Comparison of ENCODE assay signal across 9 cellular contexts in the genomic region with DNA sequence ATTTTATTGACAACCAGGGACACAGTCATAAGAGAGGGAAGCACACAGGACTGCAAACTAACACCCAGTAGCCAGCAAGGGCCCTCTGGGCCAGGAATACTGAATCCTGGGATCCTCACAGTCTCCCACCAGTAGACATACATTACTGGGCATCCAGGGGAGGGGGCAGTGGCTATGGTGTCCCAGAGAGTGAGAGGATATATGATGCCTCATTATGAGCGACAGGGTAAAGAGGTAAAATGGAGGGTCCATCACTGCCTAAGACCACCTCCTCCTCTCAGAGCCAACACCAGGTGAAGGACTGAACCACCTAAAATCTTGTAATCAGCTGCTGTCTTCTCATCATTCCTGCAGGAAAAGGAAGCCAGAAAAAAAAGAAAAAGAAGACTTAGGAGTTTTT. TPM values are rescaled to one million over a fixed set of nuclear protein-coding genes. Genes with fewer than 3 reads are reported as not detected.
DNase-seq lines count a peak whose midpoint lies in the region; ATAC-seq and TF ChIP-seq lines count a peak whose summit lies in the region.
"Not testable (repeated sequence)": the region's sequence is repeated elsewhere in the genome, so short reads cannot be mapped to it uniquely, and the experiment has no call there.
"Had no signal": no experiment of that assay in that cellular context is flagged by ENCODE, and none has a peak within 500 bp of the region (broad histone marks: within the 10 kb centered on the region; RNA-seq: fewer than 3 reads in every experiment).

No MANE protein-coding gene starts in this region.

- H3K27ac ChIP-seq in CD4-positive, alpha-beta T cell (ENCODE audit: low read depth, low read length) = peak overlapping the region; percentile 92
- peak overlapping the region; percentile 45 for H3K27ac ChIP-seq in RWPE1
- H3K27ac ChIP-seq in mesenchymal stem cell (ENCODE audit: low read length, poor library complexity, severe bottlenecking) = not testable (repeated sequence)

- not testable (repeated sequence) for H2AFZ ChIP-seq in mesenchymal stem cell (ENCODE audit: low read depth, low read length)

- not testable (repeated sequence) for H3K9me3 Mint-ChIP-seq in CD4-positive, alpha-beta T cell; activated CD8-positive, alpha-beta memory T cell treated with anti-CD3 and anti-CD28 coated beads, Interleukin-2, amount 10 ng/mL, durations not matched to agents 7 days and 5 days (ENCODE audit: low read depth); dendritic cell treated with granulocyte-macrophage colony-stimulating factor and Interleukin-4, amounts not matched to agents 40 ng/mL and 50 ng/mL, for 4 days; stimulated activated effector memory CD8-positive, alpha-beta T cell treated with anti-CD3 and anti-CD28 coated beads, Interleukin-12 subunit alpha, Interleukin-12 subunit beta, amount 100 ng/mL, for 72 hours

- H3K4me1 Mint-ChIP-seq in CD4-positive, alpha-beta T cell (ENCODE audit: low read depth) = peaks cover 40% of the 10 kb centered on the region
- peaks cover 40% of the 10 kb centered on the region for H3K4me1 Mint-ChIP-seq in activated CD8-positive, alpha-beta memory T cell treated with anti-CD3 and anti-CD28 coated beads, Interleukin-2, amount 10 ng/mL, durations not matched to agents 7 days and 5 days
- H3K4me1 Mint-ChIP-seq in dendritic cell treated with granulocyte-macrophage colony-stimulating factor and Interleukin-4, amounts not matched to agents 40 ng/mL and 50 ng/mL, for 4 days (ENCODE audit: low read depth) = peaks cover 31% of the 10 kb centered on the region
- H3K4me1 Mint-ChIP-seq in stimulated activated effector memory CD8-positive, alpha-beta T cell treated with anti-CD3 and anti-CD28 coated beads, Interleukin-12 subunit alpha, Interleukin-12 subunit beta, amount 100 ng/mL, for 72 hours = peaks cover 45% of the 10 kb centered on the region

- not testable (repeated sequence) for H3K14ac ChIP-seq in mesenchymal stem cell (ENCODE audit: low read length in 2 of 2)

- H3K36me3 Mint-ChIP-seq in CD4-positive, alpha-beta T cell (ENCODE audit: low read depth) = peaks cover 23% of the 10 kb centered on the region
- peaks cover 13% of the 10 kb centered on the region for H3K36me3 Mint-ChIP-seq in activated CD8-positive, alpha-beta memory T cell treated with anti-CD3 and anti-CD28 coated beads, Interleukin-2, amount 10 ng/mL, durations not matched to agents 7 days and 5 days
- H3K36me3 Mint-ChIP-seq in dendritic cell treated with granulocyte-macrophage colony-stimulating factor and Interleukin-4, amounts not matched to agents 40 ng/mL and 50 ng/mL, for 4 days (ENCODE audit: low read depth) = peaks cover 59% of the 10 kb centered on the region
- H3K36me3 Mint-ChIP-seq in stimulated activated effector memory CD8-positive, alpha-beta T cell treated with anti-CD3 and anti-CD28 coated beads, Interleukin-12 subunit alpha, Interleukin-12 subunit beta, amount 100 ng/mL, for 72 hours = peaks cover 58% of the 10 kb centered on the region

- H2BK120ac ChIP-seq in mesenchymal stem cell (ENCODE audit: low read depth, low read length) = not testable (repeated sequence)

- not testable (repeated sequence) for H3K27me3 Mint-ChIP-seq in CD4-positive, alpha-beta T cell; activated CD8-positive, alpha-beta memory T cell treated with anti-CD3 and anti-CD28 coated beads, Interleukin-2, amount 10 ng/mL, durations not matched to agents 7 days and 5 days; dendritic cell treated with granulocyte-macrophage colony-stimulating factor and Interleukin-4, amounts not matched to agents 40 ng/mL and 50 ng/mL, for 4 days

- not testable (repeated sequence) for TF ChIP-seq CTCF in CD4-positive, alpha-beta T cell (IDR thresholded peaks at IDR 0.05); RWPE1 (conservative IDR thresholded peaks at IDR 0.05; ENCODE audit: low read depth)

- H2BK5ac ChIP-seq in mesenchymal stem cell (ENCODE audit: low read depth, low read length, poor library complexity, severe bottlenecking) = not testable (repeated sequence)

- not testable (repeated sequence) for H3K27me3 ChIP-seq in CD4-positive, alpha-beta T cell (ENCODE audit: control insufficient read depth, insufficient read depth, low read length); mesenchymal stem cell (ENCODE audit: control insufficient read depth in 1 of 2, insufficient read depth in 1 of 2, low read length in 2 of 2)

- not testable (repeated sequence) for H3K23ac ChIP-seq in mesenchymal stem cell (ENCODE audit: low read length in 2 of 2)

- not testable (repeated sequence) for H3K9ac ChIP-seq in mesenchymal stem cell (ENCODE audit: low read length)

- H2AK5ac ChIP-seq in mesenchymal stem cell (ENCODE audit: low read length, severe bottlenecking) = peak overlapping the region; percentile 29

- WGBS in mesenchymal stem cell = no CpG with 5 or more reads among the region's 1 CpG

- not testable (repeated sequence) for H3K79me1 ChIP-seq in mesenchymal stem cell (replicated peaks; ENCODE audit: low read length, poor library complexity, severe bottlenecking)

- not testable (repeated sequence) for ATAC-seq in CD4-positive, alpha-beta T cell (ENCODE audit: poor library complexity); activated CD8-positive, alpha-beta memory T cell treated with anti-CD3 and anti-CD28 coated beads, Interleukin-2, amount 10 ng/mL, durations not matched to agents 7 days and 5 days; stimulated activated effector memory CD8-positive, alpha-beta T cell treated with anti-CD3 and anti-CD28 coated beads, Interleukin-12 subunit alpha, Interleukin-12 subunit beta, amount 100 ng/mL, for 72 hours

- H3K18ac ChIP-seq in mesenchymal stem cell (ENCODE audit: low read depth in 1 of 2, low read length in 2 of 2) = not testable (repeated sequence)

- CTCF ChIA-PET in CD4-positive, alpha-beta T cell (lab: Charles Lee) = interaction anchor here (1.4 to 2.4 kb wide), 5 partner anchors 10 to 80 kb away, joined by 3 to 38 read pairs (median 17); a partner anchor contains a TSS
- CTCF ChIA-PET in RWPE1 (lab: Yijun Ruan, JAX) = interaction anchor here (0.6 to 1.2 kb wide), 3 partner anchors 9 to 47 kb away, joined by 3 to 4 read pairs (median 3); a partner anchor contains a TSS
- CTCF ChIA-PET in activated CD8-positive, alpha-beta memory T cell treated with anti-CD3 and anti-CD28 coated beads, Interleukin-2, amount 10 ng/mL, durations not matched to agents 7 days and 5 days (lab: Charles Lee) = interaction anchor here (1.1 to 5.8 kb wide), 9 partner anchors 9 to 215 kb away, joined by 3 to 48 read pairs (median 6); a partner anchor contains a TSS

- not testable (repeated sequence) for H2BK15ac ChIP-seq in mesenchymal stem cell (ENCODE audit: low read depth, poor library complexity, severe bottlenecking)

- H3K27ac Mint-ChIP-seq in CD4-positive, alpha-beta T cell = peak overlapping the region; percentile 96
- H3K27ac Mint-ChIP-seq in activated CD8-positive, alpha-beta memory T cell treated with anti-CD3 and anti-CD28 coated beads, Interleukin-2, amount 10 ng/mL, durations not matched to agents 7 days and 5 days = peak overlapping the region; percentile 99
- peak overlapping the region; percentile 99 for H3K27ac Mint-ChIP-seq in dendritic cell treated with granulocyte-macrophage colony-stimulating factor and Interleukin-4, amounts not matched to agents 40 ng/mL and 50 ng/mL, for 4 days
- H3K27ac Mint-ChIP-seq in stimulated activated effector memory CD8-positive, alpha-beta T cell treated with anti-CD3 and anti-CD28 coated beads, Interleukin-12 subunit alpha, Interleukin-12 subunit beta, amount 100 ng/mL, for 72 hours = peak overlapping the region; percentile 98

- H3K4ac ChIP-seq in mesenchymal stem cell (ENCODE audit: low read depth in 1 of 2, low read length in 2 of 2) = not testable (repeated sequence)

- peak in 1 of 10 experiments; percentile 7 for DNase-seq in CD4-positive, alpha-beta T cell
- not testable (repeated sequence) for DNase-seq in RWPE1 (ENCODE audit: low spot score); activated CD8-positive, alpha-beta memory T cell treated with anti-CD3 and anti-CD28 coated beads, Interleukin-2, amount 10 ng/mL, durations not matched to agents 7 days and 5 days; mesenchymal stem cell; stimulated activated effector memory CD8-positive, alpha-beta T cell treated with anti-CD3 and anti-CD28 coated beads, Interleukin-12 subunit alpha, Interleukin-12 subunit beta, amount 100 ng/mL, for 72 hours (ENCODE audit: low spot score in 2 of 2)

- peaks cover 12% of the 10 kb centered on the region for H3K4me1 ChIP-seq in mesenchymal stem cell (ENCODE audit: control insufficient read depth, insufficient read depth, low read depth, low read length)

- H3K9me3 ChIP-seq in CD4-positive, alpha-beta T cell (ENCODE audit: control insufficient read depth, low read length); mesenchymal stem cell (ENCODE audit: control insufficient read depth, low read length): not testable (repeated sequence)

- not testable (repeated sequence) for H3K4me2 ChIP-seq in mesenchymal stem cell (ENCODE audit: low read length, poor library complexity, severe bottlenecking)

- H3K4me3 ChIP-seq in mesenchymal stem cell (ENCODE audit: insufficient read depth in 1 of 2, low read depth in 1 of 2, low read length in 2 of 2) = not testable (repeated sequence)

- H2BK12ac ChIP-seq in mesenchymal stem cell (ENCODE audit: low read length in 2 of 2) = not testable (repeated sequence)

- not testable (repeated sequence) for H4K91ac ChIP-seq in mesenchymal stem cell (ENCODE audit: low read length)

- H4K8ac ChIP-seq in mesenchymal stem cell (ENCODE audit: low read length) = not testable (repeated sequence)

- H3K36me3 ChIP-seq in mesenchymal stem cell (ENCODE audit: control insufficient read depth in 1 of 2, insufficient read depth in 2 of 2, low read depth in 1 of 2, low read length in 2 of 2) = peaks cover 10 to 34% of the 10 kb centered on the region in 2 experiments

- intact Hi-C loops in CD4-positive, alpha-beta T cell (cut with DNase I, micrococcal nuclease) = loop anchor here (1.0 to 5.0 kb wide), 8 partner anchors 15 to 215 kb away; a partner anchor contains a TSS
- intact Hi-C loops in dendritic cell treated with granulocyte-macrophage colony-stimulating factor and Interleukin-4, amounts not matched to agents 40 ng/mL and 50 ng/mL, for 4 days (cut with micrococcal nuclease) = loop anchor here (1.0 to 10.0 kb wide), 3 partner anchors 15 to 102 kb away; a partner anchor contains a TSS

- POLR2A ChIA-PET in CD4-positive, alpha-beta T cell (lab: Charles Lee) = interaction anchor here (0.8 to 1.8 kb wide), 2 partner anchors 21 to 28 kb away, joined by 3 to 13 read pairs; a partner anchor contains a TSS
- POLR2A ChIA-PET in RWPE1 (lab: Yijun Ruan, JAX; ENCODE audit: low non-redundant PET) = not testable (repeated sequence)

- not testable (repeated sequence) for H3K4me3 Mint-ChIP-seq in CD4-positive, alpha-beta T cell; activated CD8-positive, alpha-beta memory T cell treated with anti-CD3 and anti-CD28 coated beads, Interleukin-2, amount 10 ng/mL, durations not matched to agents 7 days and 5 days; dendritic cell treated with granulocyte-macrophage colony-stimulating factor and Interleukin-4, amounts not matched to agents 40 ng/mL and 50 ng/mL, for 4 days; stimulated activated effector memory CD8-positive, alpha-beta T cell treated with anti-CD3 and anti-CD28 coated beads, Interleukin-12 subunit alpha, Interleukin-12 subunit beta, amount 100 ng/mL, for 72 hours

RNA-seq across cellular contexts. Expression of a gene that starts 1.0 kb away (rescaled TPM):
- 1 to 10 TPM; 3.2 to 3.7 TPM for total RNA-seq in CD4-positive, alpha-beta T cell
- 10 to 100 TPM; 11.4 to 16.9 TPM for total RNA-seq in activated CD8-positive, alpha-beta memory T cell treated with anti-CD3 and anti-CD28 coated beads, Interleukin-2, amount 10 ng/mL, durations not matched to agents 7 days and 5 days
- 24.8 TPM for polyA plus RNA-seq in mesenchymal stem cell (2013, experiment 1 of 2)
- 26.3 TPM for polyA plus RNA-seq in mesenchymal stem cell (2013, experiment 2 of 2)

RNA-seq across cellular contexts. Expression of a gene that starts 3.6 kb away (rescaled TPM):
- total RNA-seq in CD4-positive, alpha-beta T cell = 10 to 100 TPM; 73.4 to 80.1 TPM
- 10 to 100 TPM; 80.5 to 82.5 TPM for total RNA-seq in activated CD8-positive, alpha-beta memory T cell treated with anti-CD3 and anti-CD28 coated beads, Interleukin-2, amount 10 ng/mL, durations not matched to agents 7 days and 5 days
- polyA plus RNA-seq in mesenchymal stem cell (2013, experiment 1 of 2) = 40.1 TPM
- polyA plus RNA-seq in mesenchymal stem cell (2013, experiment 2 of 2) = 38.0 TPM

RNA-seq across cellular contexts. Expression of a gene that starts 11.4 kb away (rescaled TPM):
- under 1 TPM; 0.30 to 0.64 TPM for total RNA-seq in CD4-positive, alpha-beta T cell
- under 1 TPM in 1 of 2 experiments, not detected in 1; 0.42 TPM for total RNA-seq in activated CD8-positive, alpha-beta memory T cell treated with anti-CD3 and anti-CD28 coated beads, Interleukin-2, amount 10 ng/mL, durations not matched to agents 7 days and 5 days
- 0.07 TPM for polyA plus RNA-seq in mesenchymal stem cell (2013, experiment 1 of 2)
- polyA plus RNA-seq in mesenchymal stem cell (2013, experiment 2 of 2) = 0.04 TPM
- total RNA-seq: HT1080, PC-9 had no signal
- polyA plus RNA-seq: H1 had no signal

RNA-seq across cellular contexts. Expression of a gene that starts 15.3 kb away (rescaled TPM):
- 10 to 100 TPM; 42.0 to 43.5 TPM for total RNA-seq in CD4-positive, alpha-beta T cell
- 100 to 1,000 TPM; 181 to 205 TPM for total RNA-seq in activated CD8-positive, alpha-beta memory T cell treated with anti-CD3 and anti-CD28 coated beads, Interleukin-2, amount 10 ng/mL, durations not matched to agents 7 days and 5 days
- 423 TPM for polyA plus RNA-seq in mesenchymal stem cell (2013, experiment 1 of 2)
- polyA plus RNA-seq in mesenchymal stem cell (2013, experiment 2 of 2) = 424 TPM

RNA-seq across cellular contexts. Expression of a gene that starts 15.9 kb away (rescaled TPM):
- 10 to 100 TPM; 22.2 to 24.8 TPM for total RNA-seq in CD4-positive, alpha-beta T cell
- 10 to 100 TPM; 70.6 to 71.3 TPM for total RNA-seq in activated CD8-positive, alpha-beta memory T cell treated with anti-CD3 and anti-CD28 coated beads, Interleukin-2, amount 10 ng/mL, durations not matched to agents 7 days and 5 days
- polyA plus RNA-seq in mesenchymal stem cell (2013, experiment 1 of 2) = 51.5 TPM
- polyA plus RNA-seq in mesenchymal stem cell (2013, experiment 2 of 2) = 50.5 TPM
